In genomic region chr2:204110250-204111183, GRCh38 we compare ENCODE assay signal across 8 cellular contexts.
DNase-seq lines count a peak whose midpoint lies in the region; ATAC-seq, FAIRE-seq and TF ChIP-seq lines count a peak whose summit lies in the region.

No MANE protein-coding gene starts in this region.

- DNase-seq in activated CD4-positive, alpha-beta T cell treated with anti-CD3 and anti-CD28 coated beads for 36 hours, result peak; percentile 84
- peak; percentile 84 for DNase-seq in endothelial cell of umbilical vein (ENCODE audit: low read depth, low spot score)
- DNase-seq in stimulated activated CD4-positive, alpha-beta T cell treated with anti-CD3 and anti-CD28 coated beads, Interleukin-2, amount 100 ng/mL, for 48 hours, result peak; percentile 38 to 52
- no peak for DNase-seq in DMS 273 treated with DMSO at 0.1 percent for 48 hours (lab: John Stamatoyannopoulos, UW)
- DNase-seq in NCI-H1436 treated with DMSO at 0.1 percent for 48 hours (lab: John Stamatoyannopoulos, UW), result no peak
- DNase-seq in prostate gland (ENCODE audit: low spot score), result no peak

- H3K79me2 ChIP-seq in endothelial cell of umbilical vein (ENCODE audit: control insufficient read depth, insufficient read depth, low read length), result no peaks in the 10 kb centered on the region

- TSS peak; percentile 51 for BruUV-seq in endothelial cell of umbilical vein (replicated peaks; lab: Mats Ljungman, UMichigan)

- H3K27me3 Mint-ChIP-seq in activated CD4-positive, alpha-beta T cell treated with anti-CD3 and anti-CD28 coated beads for 36 hours, result peaks cover 2% of the 10 kb centered on the region

- peak overlapping the region; percentile 84 for H3K27ac Mint-ChIP-seq in activated CD4-positive, alpha-beta T cell treated with anti-CD3 and anti-CD28 coated beads for 36 hours

- TF ChIP-seq POLR2A in endothelial cell of umbilical vein (IDR thresholded peaks at IDR 0.05; ENCODE audit: low read depth, low read length) (peak; percentile 87), prostate gland (IDR thresholded peaks at IDR 0.05) (no peak)

- H3K4me3 ChIP-seq in endothelial cell of umbilical vein (replicated peaks in 1 of 3; ENCODE audit: insufficient read depth in 1 of 3, low read depth in 1 of 3, low read length in 3 of 3) (no peak overlapping the region), prostate gland (no peak overlapping the region)

- H3K27ac ChIP-seq in endothelial cell of umbilical vein (ENCODE audit: insufficient read depth, low read depth, low read length) (peak overlapping the region; percentile 74), prostate gland (no peak overlapping the region)

- no peaks in the 10 kb centered on the region for H3K9me3 Mint-ChIP-seq in activated CD4-positive, alpha-beta T cell treated with anti-CD3 and anti-CD28 coated beads for 36 hours (ENCODE audit: low read depth)

- ATAC-seq in GM19324 (IDR thresholded peaks at IDR 0.05; ENCODE audit: low FRiP score, unreplicated experiment) (peak; percentile 84), HG03175 (IDR thresholded peaks at IDR 0.05; ENCODE audit: unreplicated experiment) (peak; percentile 94)
- peak; percentile 44 for ATAC-seq in activated CD4-positive, alpha-beta T cell treated with anti-CD3 and anti-CD28 coated beads for 36 hours

- H3K36me3 ChIP-seq in endothelial cell of umbilical vein (ENCODE audit: control insufficient read depth in 2 of 2, extremely low read depth in 1 of 2, insufficient read depth in 2 of 2, low read length in 2 of 2) (no peaks in the 10 kb centered on the region), prostate gland (no peaks in the 10 kb centered on the region)

- H3K4me2 ChIP-seq in endothelial cell of umbilical vein (ENCODE audit: insufficient read depth, low read length), result peak overlapping the region; percentile 47

- dilution Hi-C loops in endothelial cell of umbilical vein (cut with MboI; ENCODE audit: extremely low pct_ligation_motif_present, low sequenced_read_pairs), result no loop called here

- POLR2A ChIA-PET in activated CD4-positive, alpha-beta T cell treated with anti-CD3 and anti-CD28 coated beads for 36 hours (lab: Charles Lee), result interaction anchor here (0.6 kb wide), 2 partner anchors 159 to 167 kb away, joined by 4 to 10 read pairs; no protein-coding TSS in a partner anchor
- POLR2A ChIA-PET in endothelial cell of umbilical vein (lab: Charles Lee), result interaction anchor here (2.2 kb wide), 1 partner anchor 1572 kb away, joined by 11 read pairs; the partner anchor contains the start of gene NRP2

- H3K27me3 ChIP-seq in endothelial cell of umbilical vein (ENCODE audit: control insufficient read depth in 2 of 2, insufficient read depth in 2 of 2, low read length in 2 of 2) (no peaks in the 10 kb centered on the region), prostate gland (replicated peaks; ENCODE audit: insufficient read depth) (no peaks in the 10 kb centered on the region)

- FAIRE-seq in endothelial cell of umbilical vein (lab: Jason Lieb, UNC), result peak; percentile 92

- no peaks in the 10 kb centered on the region for H3K36me3 Mint-ChIP-seq in activated CD4-positive, alpha-beta T cell treated with anti-CD3 and anti-CD28 coated beads for 36 hours (ENCODE audit: low read depth)

- peak overlapping the region; percentile 58 for H3K4me3 Mint-ChIP-seq in activated CD4-positive, alpha-beta T cell treated with anti-CD3 and anti-CD28 coated beads for 36 hours

- H2AFZ ChIP-seq in endothelial cell of umbilical vein (ENCODE audit: low read depth, low read length), result no peak overlapping the region

- intact Hi-C loops in activated CD4-positive, alpha-beta T cell treated with anti-CD3 and anti-CD28 coated beads for 36 hours (cut with DNase I, micrococcal nuclease), result no loop called here
- intact Hi-C loops in endothelial cell of umbilical vein (cut with micrococcal nuclease) (loop anchor here (1.0 to 10.0 kb wide), 8 partner anchors 83 to 1657 kb away; no protein-coding TSS in a partner anchor), prostate gland (cut with DNase I) (loop anchor here (10.0 kb wide), 1 partner anchor 1564 kb away; no protein-coding TSS in a partner anchor)

- H3K9me3 ChIP-seq in endothelial cell of umbilical vein (replicated peaks; ENCODE audit: control insufficient read depth, insufficient read depth, low read length), result no peaks in the 10 kb centered on the region
- no peaks in the 10 kb centered on the region for H3K9me3 ChIP-seq in prostate gland

- H3K9me1 ChIP-seq in endothelial cell of umbilical vein (replicated peaks; ENCODE audit: control insufficient read depth, extremely low read depth, insufficient read depth, low read length), result no peaks in the 10 kb centered on the region

- H3K4me1 ChIP-seq in endothelial cell of umbilical vein (ENCODE audit: control insufficient read depth, extremely low read depth, insufficient read depth, low read length) (peaks cover 68% of the 10 kb centered on the region), prostate gland (replicated peaks) (peaks cover 6% of the 10 kb centered on the region)

- no peaks in the 10 kb centered on the region for H4K20me1 ChIP-seq in endothelial cell of umbilical vein (replicated peaks; ENCODE audit: control insufficient read depth, extremely low read depth, insufficient read depth, low read length)

- H3K4me1 Mint-ChIP-seq in activated CD4-positive, alpha-beta T cell treated with anti-CD3 and anti-CD28 coated beads for 36 hours, result peaks cover 68% of the 10 kb centered on the region

- H3K9ac ChIP-seq in endothelial cell of umbilical vein (replicated peaks; ENCODE audit: extremely low read depth, insufficient read depth, low read length), result peak overlapping the region; percentile 33

- TF ChIP-seq CTCF in endothelial cell of umbilical vein (IDR thresholded peaks at IDR 0.05; ENCODE audit: extremely low read depth in 1 of 2, insufficient read depth in 1 of 2, low read depth in 1 of 2, low read length in 2 of 2) (no peak), prostate gland (IDR thresholded peaks at IDR 0.05) (no peak)

- CTCF ChIA-PET in activated CD4-positive, alpha-beta T cell treated with anti-CD3 and anti-CD28 coated beads for 36 hours (lab: Charles Lee), result interaction anchor here (0.5 to 2.5 kb wide), 9 partner anchors 9 to 1299 kb away, joined by 3 to 12 read pairs (median 3); no protein-coding TSS in a partner anchor
- CTCF ChIA-PET in endothelial cell of umbilical vein (lab: Charles Lee), result interaction anchor here (0.7 to 3.5 kb wide), 15 partner anchors 23 to 1837 kb away, joined by 3 to 36 read pairs (median 5); no protein-coding TSS in a partner anchor

- 68% methylated on average over 11 of the region's 11 CpGs for WGBS in prostate gland

TF ChIP-seq in endothelial cell of umbilical vein, 7 proteins besides CTCF, POLR2A, EP300 and RAD21:
- TF ChIP-seq JUN (IDR thresholded peaks at IDR 0.05; ENCODE audit: borderline replicate concordance, insufficient read depth, insufficient read length, low read depth), result peak; percentile 54
- no peak for TF ChIP-seq MAX (IDR thresholded peaks at IDR 0.05; ENCODE audit: insufficient read depth, insufficient read length)
- no peak for TF ChIP-seq FOS (IDR thresholded peaks at IDR 0.05; ENCODE audit: borderline replicate concordance, insufficient read depth, low read length)
- TF ChIP-seq POLR2AphosphoS5 (IDR thresholded peaks at IDR 0.05; ENCODE audit: insufficient read depth, low read depth, low read length), result peak; percentile 98
- no peak for TF ChIP-seq MYC (IDR thresholded peaks at IDR 0.05; ENCODE audit: low read depth, low read length)
- TF ChIP-seq GATA2 (IDR thresholded peaks at IDR 0.05; ENCODE audit: insufficient read depth, insufficient read length, low read depth, low read length), result peak; percentile 89
- no peak for TF ChIP-seq EZH2 (IDR thresholded peaks at IDR 0.05; ENCODE audit: borderline replicate concordance, low read depth, low read length, severe bottlenecking)

Comparison
In these comparisons a context has a peak if more than half of its experiments do, and no peak if none do; other contexts are left out.
1. ATAC-seq: peak in every context shown above with its lines; median percentile 94 in HG03175; 84 in GM19324; 44 in activated CD4-positive, alpha-beta T cell treated with anti-CD3 and anti-CD28 coated beads for 36 hours.
2. DNase-seq: peak in activated CD4-positive, alpha-beta T cell treated with anti-CD3 and anti-CD28 coated beads for 36 hours (single experiment), endothelial cell of umbilical vein (single experiment) and stimulated activated CD4-positive, alpha-beta T cell treated with anti-CD3 and anti-CD28 coated beads, Interleukin-2, amount 100 ng/mL, for 48 hours (2 of 2); none in DMS 273 treated with DMSO at 0.1 percent for 48 hours (single experiment), NCI-H1436 treated with DMSO at 0.1 percent for 48 hours (single experiment) and prostate gland (single experiment).
3. intact Hi-C loops: an anchor here in endothelial cell of umbilical vein (1.0 to 10.0 kb wide) and prostate gland (10.0 kb wide); none called in activated CD4-positive, alpha-beta T cell treated with anti-CD3 and anti-CD28 coated beads for 36 hours.